8 cellular contexts compared by ENCODE assay signal in the genomic region with DNA sequence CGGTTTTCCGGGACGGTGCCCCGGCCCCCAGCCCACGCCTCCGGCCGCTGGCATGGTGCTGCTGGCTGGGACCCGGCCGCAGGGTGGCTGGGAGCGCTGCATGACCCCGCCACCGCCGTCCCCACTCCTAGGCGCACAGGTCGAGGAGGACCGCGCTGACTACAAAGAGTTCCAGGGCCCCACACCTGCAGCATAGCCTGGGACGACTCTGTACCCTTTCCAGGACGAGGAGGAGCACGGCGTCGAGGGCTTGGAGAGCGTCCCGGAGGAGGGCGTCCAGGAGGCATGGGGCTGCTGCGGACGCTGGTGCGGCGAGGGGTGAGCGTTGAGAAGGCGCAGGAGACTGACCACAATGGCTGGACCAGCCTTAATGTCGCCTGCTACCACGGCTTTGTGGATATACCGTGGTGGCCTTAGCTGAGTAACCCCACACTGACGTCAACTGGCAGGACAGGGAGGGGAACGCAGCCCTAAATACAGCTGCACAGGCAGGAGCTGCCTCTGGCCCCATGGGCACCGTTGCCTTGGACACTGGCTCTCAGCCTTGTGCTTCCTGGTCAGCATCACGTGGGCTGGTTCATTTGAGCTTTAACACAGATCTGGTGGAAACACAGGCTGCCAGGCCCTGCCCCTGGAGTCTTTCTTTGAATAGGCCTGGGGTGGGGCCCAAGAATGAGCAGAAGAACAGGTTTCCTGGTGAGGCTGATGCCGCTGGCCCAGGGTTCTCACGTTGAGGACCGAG. TPM values are rescaled to one million over a fixed set of nuclear protein-coding genes. Genes with fewer than 3 reads are reported as not detected.
DNase-seq lines count a peak whose midpoint lies in the region; ATAC-seq, FAIRE-seq and TF ChIP-seq lines count a peak whose summit lies in the region.

No MANE protein-coding gene starts in this region.

- H3K79me2 ChIP-seq in keratinocyte (ENCODE audit: control insufficient read depth, insufficient read depth, low read length), result peaks cover 38% of the 10 kb centered on the region

- H3K27ac ChIP-seq in keratinocyte (ENCODE audit: control insufficient read depth, insufficient read depth, low read length) (no peak overlapping the region), thyroid gland (peak overlapping the region in 2 of 3 donors; percentile 85 to 89)

- peak overlapping the region; percentile 34 for H3K4me2 ChIP-seq in keratinocyte (ENCODE audit: control insufficient read depth, extremely low read depth, insufficient read depth, low read depth, low read length)

- H3K4me3 Mint-ChIP-seq in activated T-cell treated with anti-CD3 and anti-CD28 coated beads, Interleukin-2, amount 50 U/mL, for 4 hours, result peak overlapping the region; percentile 82
- H3K4me3 Mint-ChIP-seq in activated CD8-positive, alpha-beta T cell treated with anti-CD3 and anti-CD28 coated beads, Interleukin-2, amount 10 ng/mL, durations not matched to agents 7 days and 5 days, result peak overlapping the region; percentile 86

- H3K27me3 Mint-ChIP-seq in activated T-cell treated with anti-CD3 and anti-CD28 coated beads, Interleukin-2, amount 50 U/mL, for 4 hours (ENCODE audit: low read depth), result no peaks in the 10 kb centered on the region
- peaks cover 2% of the 10 kb centered on the region for H3K27me3 Mint-ChIP-seq in activated CD8-positive, alpha-beta T cell treated with anti-CD3 and anti-CD28 coated beads, Interleukin-2, amount 10 ng/mL, durations not matched to agents 7 days and 5 days (ENCODE audit: low read depth)

- POLR2A ChIA-PET in activated CD8-positive, alpha-beta T cell treated with anti-CD3 and anti-CD28 coated beads, Interleukin-2, amount 10 ng/mL, durations not matched to agents 7 days and 5 days (lab: Charles Lee), result no interaction called here

- no peaks in the 10 kb centered on the region for H4K20me1 ChIP-seq in keratinocyte (ENCODE audit: control insufficient read depth, extremely low read depth, insufficient read depth, low read length)

- H3K9me3 ChIP-seq in keratinocyte (ENCODE audit: control insufficient read depth, low read depth, low read length) (no peaks in the 10 kb centered on the region), thyroid gland (no peaks in the 10 kb centered on the region)

- no peak overlapping the region for H3K9ac ChIP-seq in keratinocyte (ENCODE audit: control insufficient read depth, extremely low read depth, insufficient read depth, low read length)

- CTCF ChIA-PET in activated CD8-positive, alpha-beta T cell treated with anti-CD3 and anti-CD28 coated beads, Interleukin-2, amount 10 ng/mL, durations not matched to agents 7 days and 5 days (lab: Charles Lee), result no interaction called here

- H3K27me3 ChIP-seq in keratinocyte (ENCODE audit: control insufficient read depth, extremely low read depth, insufficient read depth, low read length), result no peaks in the 10 kb centered on the region
- H3K27me3 ChIP-seq in thyroid gland, result no peaks in the 10 kb centered on the region

- ATAC-seq in activated T-cell treated with anti-CD3 and anti-CD28 coated beads, Interleukin-2, amount 50 U/mL, for 4 hours, result no peak
- ATAC-seq in activated CD8-positive, alpha-beta T cell treated with anti-CD3 and anti-CD28 coated beads, Interleukin-2, amount 10 ng/mL, durations not matched to agents 7 days and 5 days, result no peak
- ATAC-seq in HG03521 (IDR thresholded peaks at IDR 0.05; ENCODE audit: unreplicated experiment), result no peak

- peaks cover 10% of the 10 kb centered on the region for H3K4me1 Mint-ChIP-seq in activated T-cell treated with anti-CD3 and anti-CD28 coated beads, Interleukin-2, amount 50 U/mL, for 4 hours (ENCODE audit: low read depth)
- H3K4me1 Mint-ChIP-seq in activated CD8-positive, alpha-beta T cell treated with anti-CD3 and anti-CD28 coated beads, Interleukin-2, amount 10 ng/mL, durations not matched to agents 7 days and 5 days (ENCODE audit: low read depth), result peaks cover 13% of the 10 kb centered on the region

- H3K9me3 Mint-ChIP-seq in activated T-cell treated with anti-CD3 and anti-CD28 coated beads, Interleukin-2, amount 50 U/mL, for 4 hours, result peaks cover 3% of the 10 kb centered on the region
- peaks cover 3% of the 10 kb centered on the region for H3K9me3 Mint-ChIP-seq in activated CD8-positive, alpha-beta T cell treated with anti-CD3 and anti-CD28 coated beads, Interleukin-2, amount 10 ng/mL, durations not matched to agents 7 days and 5 days (ENCODE audit: insufficient read depth)

- WGBS in thyroid gland, 2 donors, result 83 to 84% methylated on average over 40 to 41 of the region's 41 CpGs

- peak overlapping the region; percentile 84 for H2AFZ ChIP-seq in keratinocyte (ENCODE audit: control insufficient read depth, low read length)

- H3K9me1 ChIP-seq in keratinocyte (ENCODE audit: control insufficient read depth, extremely low read depth, insufficient read depth, low read length), result no peaks in the 10 kb centered on the region

- H3K36me3 Mint-ChIP-seq in activated T-cell treated with anti-CD3 and anti-CD28 coated beads, Interleukin-2, amount 50 U/mL, for 4 hours (ENCODE audit: insufficient read depth), result peaks cover 10% of the 10 kb centered on the region
- peaks cover 23% of the 10 kb centered on the region for H3K36me3 Mint-ChIP-seq in activated CD8-positive, alpha-beta T cell treated with anti-CD3 and anti-CD28 coated beads, Interleukin-2, amount 10 ng/mL, durations not matched to agents 7 days and 5 days (ENCODE audit: low read depth)

- H3K4me1 ChIP-seq in keratinocyte (ENCODE audit: control insufficient read depth, extremely low read depth, insufficient read depth, low read length), result peaks cover 9% of the 10 kb centered on the region
- peaks cover 29 to 33% of the 10 kb centered on the region in 2 donors for H3K4me1 ChIP-seq in thyroid gland

- dilution Hi-C loops in keratinocyte (cut with MboI; ENCODE audit: extremely low pct_ligation_motif_present, low sequenced_read_pairs), result no loop called here

- H3K4me3 ChIP-seq in keratinocyte (ENCODE audit: control insufficient read depth in 2 of 3, extremely low read depth in 1 of 3, insufficient read depth in 2 of 3, low read depth in 1 of 3, low read length in 3 of 3), result peak overlapping the region; percentile 50 to 79 (median 75)
- peak overlapping the region in 2 of 3 donors; percentile 67 to 92 for H3K4me3 ChIP-seq in thyroid gland (replicated peaks in 1 of 3)

- peak overlapping the region; percentile 72 for H3K27ac Mint-ChIP-seq in activated CD8-positive, alpha-beta T cell treated with anti-CD3 and anti-CD28 coated beads, Interleukin-2, amount 10 ng/mL, durations not matched to agents 7 days and 5 days

- no peak for DNase-seq in activated T-cell treated with anti-CD3 and anti-CD28 coated beads, Interleukin-2, amount 50 U/mL, for 4 hours
- no peak for DNase-seq in activated T-cell treated with anti-CD3 and anti-CD28 coated beads, Interleukin-2, amount 50 U/mL, for 48 hours
- DNase-seq in activated CD8-positive, alpha-beta T cell treated with anti-CD3 and anti-CD28 coated beads, Interleukin-2, amount 10 ng/mL, durations not matched to agents 7 days and 5 days, result no peak
- no peak for DNase-seq in keratinocyte (ENCODE audit: low read depth, low spot score)
- DNase-seq in thyroid gland, result peak; percentile 44 to 57
- no peak for DNase-seq in SW480 (ENCODE audit: low spot score)
- DNase-seq in activated CD4-positive, alpha-beta T cell treated with anti-CD3 and anti-CD28 coated beads for 4 hours, result no peak

- no peak for TF ChIP-seq CTCF in keratinocyte (optimal IDR thresholded peaks at IDR 0.05 in 1 of 3, IDR thresholded peaks at IDR 0.05 in 1 of 3, conservative IDR thresholded peaks at IDR 0.05 in 1 of 3; ENCODE audit: extremely low read depth in 1 of 3, insufficient read depth in 2 of 3, low read length in 3 of 3)
- no peak for TF ChIP-seq CTCF in thyroid gland (IDR thresholded peaks at IDR 0.05)

- H3K36me3 ChIP-seq in keratinocyte (ENCODE audit: control insufficient read depth in 2 of 2, extremely low read depth in 1 of 2, insufficient read depth in 2 of 2, low read length in 2 of 2), result peaks cover 4 to 7% of the 10 kb centered on the region in 2 experiments
- peaks cover 0 to 5% of the 10 kb centered on the region in 2 donors for H3K36me3 ChIP-seq in thyroid gland

- intact Hi-C loops in thyroid gland (cut with DNase I), result no loop called here

- no peak for FAIRE-seq in keratinocyte (lab: Jason Lieb, UNC)

- TF ChIP-seq POLR2A in thyroid gland (IDR thresholded peaks at IDR 0.05), result peak in 1 of 2 donors; percentile 25

RNA-seq across cellular contexts. Expression of a gene that starts 40.9 kb away (rescaled TPM):
- total RNA-seq in activated T-cell treated with anti-CD3 and anti-CD28 coated beads, Interleukin-2, amount 50 U/mL, for 4 hours, result not detected
- not detected for total RNA-seq in activated CD8-positive, alpha-beta T cell treated with anti-CD3 and anti-CD28 coated beads, Interleukin-2, amount 10 ng/mL, durations not matched to agents 7 days and 5 days
- not detected in 3 replicates for polyA plus RNA-seq in keratinocyte
- not detected for polyA plus RNA-seq in keratinocyte (2011; ENCODE audit: low read depth)
- not detected in 2 replicates for polyA plus RNA-seq in keratinocyte (2011; cell fraction: cytosol; rRNA removed)
- polyA plus RNA-seq in keratinocyte (2011; cell fraction: nucleus; rRNA removed), result 0.11 TPM in 1 of 2 replicates, not detected in the other
- polyA plus RNA-seq in keratinocyte (2012; ENCODE audit: low replicate concordance), result 0.08 TPM in 1 of 2 replicates, not detected in the other
- polyA minus RNA-seq in keratinocyte, result not detected in 3 replicates
- not detected for polyA minus RNA-seq in keratinocyte (2011; cell fraction: cytosol; rRNA and poly(A)+ RNA removed)
- polyA minus RNA-seq in keratinocyte (2011; cell fraction: nucleus; rRNA and poly(A)+ RNA removed), result not detected in 2 replicates
- not detected for total RNA-seq in thyroid gland

Comparison
In these comparisons a context has a peak if more than half of its experiments do, and no peak if none do; other contexts are left out.
1. DNase-seq: peak in thyroid gland (2 of 2); none in activated T-cell treated with anti-CD3 and anti-CD28 coated beads, Interleukin-2, amount 50 U/mL, for 4 hours (single experiment), activated T-cell treated with anti-CD3 and anti-CD28 coated beads, Interleukin-2, amount 50 U/mL, for 48 hours (0 of 2), activated CD8-positive, alpha-beta T cell treated with anti-CD3 and anti-CD28 coated beads, Interleukin-2, amount 10 ng/mL, durations not matched to agents 7 days and 5 days (single experiment), keratinocyte (single experiment), SW480 (single experiment) and activated CD4-positive, alpha-beta T cell treated with anti-CD3 and anti-CD28 coated beads for 4 hours (0 of 2).